Comparison of ENCODE assay signal across 8 cellular contexts in genomic region chr1:235093013-235093618, GRCh38. TPM values are rescaled to one million over a fixed set of nuclear protein-coding genes. Genes with fewer than 3 reads are reported as not detected.
A peak's percentile ranks its signal among the peaks of the same experiment; 100 is the strongest.
DNase-seq lines count a peak whose midpoint lies in the region; ATAC-seq and TF ChIP-seq lines count a peak whose summit lies in the region.

No MANE protein-coding gene starts in this region.

- peaks cover 17% of the 10 kb centered on the region for H3K4me1 ChIP-seq in ES-I3 (ENCODE audit: insufficient read depth, low read length)
- H3K4me1 ChIP-seq in liver (ENCODE audit: control insufficient read depth in 4 of 4, insufficient read depth in 4 of 4, low read length in 3 of 4), result peaks cover 0 to 13% (median 6%) of the 10 kb centered on the region in 4 donors
- peaks cover 0 to 18% (median 14%) of the 10 kb centered on the region in 4 donors for H3K4me1 ChIP-seq in tibial artery

- no peaks in the 10 kb centered on the region for H3K36me3 Mint-ChIP-seq in activated CD4-positive, alpha-beta T cell treated with anti-CD3 and anti-CD28 coated beads, Interleukin-2, amount 10 ng/mL, durations not matched to agents 7 days and 5 days (ENCODE audit: low read depth)

- CTCF ChIA-PET in activated CD4-positive, alpha-beta T cell treated with anti-CD3 and anti-CD28 coated beads, Interleukin-2, amount 10 ng/mL, durations not matched to agents 7 days and 5 days (lab: Charles Lee), result interaction anchor here (0.6 to 1.4 kb wide), 16 partner anchors 9 to 1659 kb away, joined by 3 to 6 read pairs (median 3); partner anchors contain the start of gene B3GALNT2

- H3K27me3 ChIP-seq in liver (ENCODE audit: control insufficient read depth in 4 of 4, insufficient read depth in 4 of 4, low read length in 3 of 4) (no peaks in the 10 kb centered on the region), tibial artery (peaks cover 0 to 4% of the 10 kb centered on the region in 2 donors)

- H3K36me3 ChIP-seq in ES-I3 (ENCODE audit: insufficient read depth, low read length) (no peaks in the 10 kb centered on the region), liver (ENCODE audit: control insufficient read depth in 4 of 4, insufficient read depth in 3 of 4, low read depth in 1 of 4, low read length in 3 of 4) (no peaks in the 10 kb centered on the region), tibial artery (no peaks in the 10 kb centered on the region)

- H3K4me3 ChIP-seq in liver (ENCODE audit: low read depth in 1 of 3, low read length in 3 of 3) (no peak overlapping the region), tibial artery (peak overlapping the region; percentile 8 to 9)

- peak overlapping the region; percentile 31 for H3K9ac ChIP-seq in ES-I3 (ENCODE audit: low read depth, low read length)
- H3K9ac ChIP-seq in liver (ENCODE audit: low read depth in 1 of 2, low read length in 2 of 2), result no peak overlapping the region

- H3K27ac ChIP-seq in liver (ENCODE audit: low read depth in 1 of 2, low read length in 2 of 2) (no peak overlapping the region), tibial artery (no peak overlapping the region)

- intact Hi-C loops in tibial artery (cut with DNase I; ENCODE audit: low total_unique reads), result loop anchor here (5.0 kb wide), 1 partner anchor 606 kb away; no protein-coding TSS in a partner anchor

- ATAC-seq in GM19455 (IDR thresholded peaks at IDR 0.05; ENCODE audit: unreplicated experiment), result no peak

- WGBS in liver, result 56% methylated on average over 23 of the region's 23 CpGs

- H3K9me3 ChIP-seq in ES-I3 (ENCODE audit: control insufficient read depth, insufficient read depth, low read length), result no peaks in the 10 kb centered on the region
- H3K9me3 ChIP-seq in liver (ENCODE audit: control insufficient read depth in 4 of 4, low read length in 3 of 4), result no peaks in the 10 kb centered on the region
- H3K9me3 ChIP-seq in tibial artery, result no peaks in the 10 kb centered on the region

- TF ChIP-seq CTCF in liver (IDR thresholded peaks at IDR 0.05; ENCODE audit: low read depth, low read length, missing input control) (no peak), tibial artery (IDR thresholded peaks at IDR 0.05) (no peak)

- peak; percentile 52 to 77 for TF ChIP-seq RAD21 in liver (IDR thresholded peaks at IDR 0.05)

- peaks cover 10% of the 10 kb centered on the region for H3K4me1 Mint-ChIP-seq in activated CD4-positive, alpha-beta T cell treated with anti-CD3 and anti-CD28 coated beads, Interleukin-2, amount 10 ng/mL, durations not matched to agents 7 days and 5 days

- peak; percentile 52 for DNase-seq in MV-4-11 (lab: John Stamatoyannopoulos, UW)
- peak; percentile 86 for DNase-seq in cerebellar cortex (ENCODE audit: low spot score)
- DNase-seq in tibial artery, result peak; percentile 28 to 76
- DNase-seq in activated CD4-positive, alpha-beta T cell treated with anti-CD3 and anti-CD28 coated beads, Interleukin-2, amount 10 ng/mL, durations not matched to agents 7 days and 5 days, result no peak
- no peak for DNase-seq in KG1 (lab: John Stamatoyannopoulos, UW)

- no peaks in the 10 kb centered on the region for H3K27me3 Mint-ChIP-seq in activated CD4-positive, alpha-beta T cell treated with anti-CD3 and anti-CD28 coated beads, Interleukin-2, amount 10 ng/mL, durations not matched to agents 7 days and 5 days

- no peaks in the 10 kb centered on the region for H3K9me3 Mint-ChIP-seq in activated CD4-positive, alpha-beta T cell treated with anti-CD3 and anti-CD28 coated beads, Interleukin-2, amount 10 ng/mL, durations not matched to agents 7 days and 5 days

- no peak overlapping the region for H3K27ac Mint-ChIP-seq in activated CD4-positive, alpha-beta T cell treated with anti-CD3 and anti-CD28 coated beads, Interleukin-2, amount 10 ng/mL, durations not matched to agents 7 days and 5 days

- no peak overlapping the region for H3K4me3 Mint-ChIP-seq in activated CD4-positive, alpha-beta T cell treated with anti-CD3 and anti-CD28 coated beads, Interleukin-2, amount 10 ng/mL, durations not matched to agents 7 days and 5 days

- POLR2A ChIA-PET in activated CD4-positive, alpha-beta T cell treated with anti-CD3 and anti-CD28 coated beads, Interleukin-2, amount 10 ng/mL, durations not matched to agents 7 days and 5 days (lab: Charles Lee), result no interaction called here

TF ChIP-seq in liver, 16 proteins besides CTCF, POLR2A, EP300 and RAD21:
- TF ChIP-seq GABPA (IDR thresholded peaks at IDR 0.05 in 1 of 2, conservative IDR thresholded peaks at IDR 0.05 in 1 of 2) (no peak), YY1 (IDR thresholded peaks at IDR 0.05) (no peak), MAX (IDR thresholded peaks at IDR 0.05) (no peak), HNF4G (IDR thresholded peaks at IDR 0.05) (no peak), FOXA1 (IDR thresholded peaks at IDR 0.05) (no peak), ZBTB33 (IDR thresholded peaks at IDR 0.05) (no peak), NR2F2 (IDR thresholded peaks at IDR 0.05) (no peak), EGR1 (IDR thresholded peaks at IDR 0.05; ENCODE audit: low read depth in 2 of 2) (no peak), TAF1 (conservative IDR thresholded peaks at IDR 0.05) (no peak), HNF4A (conservative IDR thresholded peaks at IDR 0.05) (no peak), FOXA2 (IDR thresholded peaks at IDR 0.05) (no peak), RXRA (IDR thresholded peaks at IDR 0.05) (no peak), JUND (IDR thresholded peaks at IDR 0.05) (no peak), ATF3 (IDR thresholded peaks at IDR 0.05) (no peak), SP1 (IDR thresholded peaks at IDR 0.05) (no peak)
- TF ChIP-seq, protein P1, sequence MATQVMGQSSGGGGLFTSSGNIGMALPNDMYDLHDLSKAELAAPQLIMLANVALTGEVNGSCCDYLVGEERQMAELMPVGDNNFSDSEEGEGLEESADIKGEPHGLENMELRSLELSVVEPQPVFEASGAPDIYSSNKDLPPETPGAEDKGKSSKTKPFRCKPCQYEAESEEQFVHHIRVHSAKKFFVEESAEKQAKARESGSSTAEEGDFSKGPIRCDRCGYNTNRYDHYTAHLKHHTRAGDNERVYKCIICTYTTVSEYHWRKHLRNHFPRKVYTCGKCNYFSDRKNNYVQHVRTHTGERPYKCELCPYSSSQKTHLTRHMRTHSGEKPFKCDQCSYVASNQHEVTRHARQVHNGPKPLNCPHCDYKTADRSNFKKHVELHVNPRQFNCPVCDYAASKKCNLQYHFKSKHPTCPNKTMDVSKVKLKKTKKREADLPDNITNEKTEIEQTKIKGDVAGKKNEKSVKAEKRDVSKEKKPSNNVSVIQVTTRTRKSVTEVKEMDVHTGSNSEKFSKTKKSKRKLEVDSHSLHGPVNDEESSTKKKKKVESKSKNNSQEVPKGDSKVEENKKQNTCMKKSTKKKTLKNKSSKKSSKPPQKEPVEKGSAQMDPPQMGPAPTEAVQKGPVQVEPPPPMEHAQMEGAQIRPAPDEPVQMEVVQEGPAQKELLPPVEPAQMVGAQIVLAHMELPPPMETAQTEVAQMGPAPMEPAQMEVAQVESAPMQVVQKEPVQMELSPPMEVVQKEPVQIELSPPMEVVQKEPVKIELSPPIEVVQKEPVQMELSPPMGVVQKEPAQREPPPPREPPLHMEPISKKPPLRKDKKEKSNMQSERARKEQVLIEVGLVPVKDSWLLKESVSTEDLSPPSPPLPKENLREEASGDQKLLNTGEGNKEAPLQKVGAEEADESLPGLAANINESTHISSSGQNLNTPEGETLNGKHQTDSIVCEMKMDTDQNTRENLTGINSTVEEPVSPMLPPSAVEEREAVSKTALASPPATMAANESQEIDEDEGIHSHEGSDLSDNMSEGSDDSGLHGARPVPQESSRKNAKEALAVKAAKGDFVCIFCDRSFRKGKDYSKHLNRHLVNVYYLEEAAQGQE (IDR thresholded peaks at IDR 0.05), result no peak
TF ChIP-seq in liver: peak in this region for 0.

RNA-seq across cellular contexts. Expression of gene TOMM20, which starts 35.5 kb away (rescaled TPM):
- total RNA-seq in liver, result 10 to 100 TPM; 34.9 to 43.3 TPM
- 10 to 100 TPM; 33.4 to 74.4 TPM for polyA plus RNA-seq in liver
- 10 to 100 TPM; 52.5 to 71.5 TPM for total RNA-seq in activated CD4-positive, alpha-beta T cell treated with anti-CD3 and anti-CD28 coated beads, Interleukin-2, amount 10 ng/mL, durations not matched to agents 7 days and 5 days

Comparison
In these comparisons a context has a peak if more than half of its experiments do, and no peak if none do; other contexts are left out.
1. DNase-seq: peak in MV-4-11 (single experiment), cerebellar cortex (single experiment) and tibial artery (2 of 2); none in activated CD4-positive, alpha-beta T cell treated with anti-CD3 and anti-CD28 coated beads, Interleukin-2, amount 10 ng/mL, durations not matched to agents 7 days and 5 days (single experiment) and KG1 (single experiment).
2. H3K4me3 ChIP-seq: peak in tibial artery (2 of 2); none in liver (0 of 3).